In the genomic region with DNA sequence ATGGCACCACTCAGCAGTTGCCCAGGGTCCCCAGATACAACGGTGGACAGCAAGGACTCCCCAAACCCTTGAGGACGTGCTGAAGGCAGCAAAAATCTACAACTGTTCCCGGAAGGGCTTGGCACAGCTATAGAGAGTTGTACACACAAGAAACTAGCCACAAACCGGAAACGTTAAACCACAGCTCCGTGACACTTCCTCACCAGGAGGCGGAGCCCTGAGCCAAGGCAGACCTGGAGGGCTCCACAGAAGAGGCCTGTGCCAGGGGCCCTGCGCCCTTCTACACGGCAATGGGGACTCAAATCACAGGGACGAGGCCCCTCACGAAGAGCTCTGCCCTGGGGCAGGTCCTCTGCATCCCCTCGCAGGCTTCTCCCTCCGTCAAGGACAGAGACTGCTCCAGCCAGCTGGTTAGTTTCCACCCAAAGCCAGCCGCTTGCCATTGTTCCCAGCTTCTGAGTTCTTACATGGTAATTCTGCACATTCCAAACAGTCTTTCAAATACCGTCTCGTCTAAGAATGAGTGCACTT, we compare ENCODE assay signal across 8 cellular contexts.
DNase-seq lines count a peak whose midpoint lies in the region; ATAC-seq and TF ChIP-seq lines count a peak whose summit lies in the region.

No MANE protein-coding gene starts in this region.

- peak overlapping the region; percentile 93 for H3K27ac ChIP-seq in CD4-positive, CD25-positive, alpha-beta regulatory T cell (ENCODE audit: insufficient read depth, low read length, poor library complexity, severe bottlenecking)

- peak overlapping the region; percentile 90 for H3K4me3 ChIP-seq in CD4-positive, CD25-positive, alpha-beta regulatory T cell (ENCODE audit: low read depth, low read length)

- no peaks in the 10 kb centered on the region for H3K9me3 ChIP-seq in CD4-positive, CD25-positive, alpha-beta regulatory T cell (ENCODE audit: control insufficient read depth in 2 of 2, low read length in 2 of 2)

- H3K27me3 ChIP-seq in CD4-positive, CD25-positive, alpha-beta regulatory T cell (ENCODE audit: control insufficient read depth, insufficient read depth, low read length), result no peaks in the 10 kb centered on the region

- no peaks in the 10 kb centered on the region for H3K27me3 Mint-ChIP-seq in CD4-positive, CD25-positive, alpha-beta regulatory T cell
- no peaks in the 10 kb centered on the region for H3K27me3 Mint-ChIP-seq in central memory CD8-positive, alpha-beta T cell
- no peaks in the 10 kb centered on the region for H3K27me3 Mint-ChIP-seq in mesothelial cell of epicardium (ENCODE audit: low read depth)

- peak overlapping the region; percentile 99 to 100 (median 100) for H3K27ac Mint-ChIP-seq in CD4-positive, CD25-positive, alpha-beta regulatory T cell
- H3K27ac Mint-ChIP-seq in central memory CD8-positive, alpha-beta T cell (ENCODE audit: low read depth), result peak overlapping the region; percentile 97
- peak overlapping the region; percentile 90 for H3K27ac Mint-ChIP-seq in mesothelial cell of epicardium

- peaks cover 35 to 90% (median 51%) of the 10 kb centered on the region in 4 donors for H3K4me1 Mint-ChIP-seq in CD4-positive, CD25-positive, alpha-beta regulatory T cell
- peaks cover 62% of the 10 kb centered on the region for H3K4me1 Mint-ChIP-seq in central memory CD8-positive, alpha-beta T cell
- H3K4me1 Mint-ChIP-seq in mesothelial cell of epicardium, result peaks cover 53% of the 10 kb centered on the region

- peak; percentile 89 to 90 for ATAC-seq in CD4-positive, CD25-positive, alpha-beta regulatory T cell (ENCODE audit: low read depth in 2 of 2)
- peak; percentile 95 for ATAC-seq in GM21526 (IDR thresholded peaks at IDR 0.05; ENCODE audit: low FRiP score, unreplicated experiment)
- ATAC-seq in central memory CD8-positive, alpha-beta T cell (replicated peaks; ENCODE audit: extremely low read depth, poor library complexity, severe bottlenecking), result peak; percentile 88

- H3K4me1 ChIP-seq in CD4-positive, CD25-positive, alpha-beta regulatory T cell (ENCODE audit: control insufficient read depth, insufficient read depth, low read length, poor library complexity, severe bottlenecking), result peaks cover 69% of the 10 kb centered on the region

- peaks cover 0 to 1% (median 0%) of the 10 kb centered on the region in 7 donors for H3K9me3 Mint-ChIP-seq in CD4-positive, CD25-positive, alpha-beta regulatory T cell
- H3K9me3 Mint-ChIP-seq in central memory CD8-positive, alpha-beta T cell, result no peaks in the 10 kb centered on the region
- no peaks in the 10 kb centered on the region for H3K9me3 Mint-ChIP-seq in mesothelial cell of epicardium

- no peak for TF ChIP-seq CTCF in mesothelial cell of epicardium (IDR thresholded peaks at IDR 0.05; ENCODE audit: unreplicated experiment)

- H3K4me3 Mint-ChIP-seq in CD4-positive, CD25-positive, alpha-beta regulatory T cell, result peak overlapping the region; percentile 97 to 99 (median 99)
- peak overlapping the region; percentile 97 for H3K4me3 Mint-ChIP-seq in central memory CD8-positive, alpha-beta T cell
- no peak overlapping the region for H3K4me3 Mint-ChIP-seq in mesothelial cell of epicardium

- H3K36me3 Mint-ChIP-seq in CD4-positive, CD25-positive, alpha-beta regulatory T cell, result peaks cover 7% of the 10 kb centered on the region
- H3K36me3 Mint-ChIP-seq in central memory CD8-positive, alpha-beta T cell (ENCODE audit: insufficient read depth), result peaks cover 22% of the 10 kb centered on the region
- H3K36me3 Mint-ChIP-seq in mesothelial cell of epicardium, result no peaks in the 10 kb centered on the region

- in situ Hi-C loops in KBM-7 (cut with MboI; ENCODE audit: low pct_unique_long_range_greater_than_20kb, low sequenced_read_pairs), result no loop called here

- DNase-seq in CD4-positive, CD25-positive, alpha-beta regulatory T cell, result peak; percentile 91 to 98 (median 94)
- peak; percentile 89 for DNase-seq in KBM-7
- DNase-seq in activated CD4-positive, CD25-positive, alpha-beta regulatory T cell treated with anti-CD3 and anti-CD28 coated beads, Interleukin-2, amount 50 U/mL, for 16 hours (ENCODE audit: low read depth, low spot score), result peak; percentile 90
- DNase-seq in central memory CD8-positive, alpha-beta T cell (ENCODE audit: low spot score in 2 of 2), result peak; percentile 84 to 90
- DNase-seq in mesothelial cell of epicardium (ENCODE audit: low spot score in 2 of 2, unreplicated experiment in 2 of 2), result no peak
- DNase-seq in stimulated activated CD8-positive, alpha-beta memory T cell treated with anti-CD3 and anti-CD28 coated beads, Interleukin-4, amount 100 ng/mL, for 48 hours, result peak; percentile 91
- DNase-seq in SHP77 treated with DMSO at 0.1 percent for 48 hours (lab: John Stamatoyannopoulos, UW), result no peak

- no peaks in the 10 kb centered on the region for H3K36me3 ChIP-seq in CD4-positive, CD25-positive, alpha-beta regulatory T cell (ENCODE audit: control insufficient read depth, insufficient read depth, low read length)

Comparison
In these comparisons a context has a peak if more than half of its experiments do, and no peak if none do; other contexts are left out.
1. DNase-seq: peak in CD4-positive, CD25-positive, alpha-beta regulatory T cell (3 of 3), KBM-7 (single experiment), activated CD4-positive, CD25-positive, alpha-beta regulatory T cell treated with anti-CD3 and anti-CD28 coated beads, Interleukin-2, amount 50 U/mL, for 16 hours (single experiment), central memory CD8-positive, alpha-beta T cell (2 of 2) and stimulated activated CD8-positive, alpha-beta memory T cell treated with anti-CD3 and anti-CD28 coated beads, Interleukin-4, amount 100 ng/mL, for 48 hours (single experiment); none in mesothelial cell of epicardium (0 of 2) and SHP77 treated with DMSO at 0.1 percent for 48 hours (single experiment).
2. Peak in every context shown above with its lines, with median percentiles within 50 percentile points of each other: ATAC-seq and H3K27ac Mint-ChIP-seq.